Comparison of ENCODE assay signal across 8 cellular contexts in the genomic region with DNA sequence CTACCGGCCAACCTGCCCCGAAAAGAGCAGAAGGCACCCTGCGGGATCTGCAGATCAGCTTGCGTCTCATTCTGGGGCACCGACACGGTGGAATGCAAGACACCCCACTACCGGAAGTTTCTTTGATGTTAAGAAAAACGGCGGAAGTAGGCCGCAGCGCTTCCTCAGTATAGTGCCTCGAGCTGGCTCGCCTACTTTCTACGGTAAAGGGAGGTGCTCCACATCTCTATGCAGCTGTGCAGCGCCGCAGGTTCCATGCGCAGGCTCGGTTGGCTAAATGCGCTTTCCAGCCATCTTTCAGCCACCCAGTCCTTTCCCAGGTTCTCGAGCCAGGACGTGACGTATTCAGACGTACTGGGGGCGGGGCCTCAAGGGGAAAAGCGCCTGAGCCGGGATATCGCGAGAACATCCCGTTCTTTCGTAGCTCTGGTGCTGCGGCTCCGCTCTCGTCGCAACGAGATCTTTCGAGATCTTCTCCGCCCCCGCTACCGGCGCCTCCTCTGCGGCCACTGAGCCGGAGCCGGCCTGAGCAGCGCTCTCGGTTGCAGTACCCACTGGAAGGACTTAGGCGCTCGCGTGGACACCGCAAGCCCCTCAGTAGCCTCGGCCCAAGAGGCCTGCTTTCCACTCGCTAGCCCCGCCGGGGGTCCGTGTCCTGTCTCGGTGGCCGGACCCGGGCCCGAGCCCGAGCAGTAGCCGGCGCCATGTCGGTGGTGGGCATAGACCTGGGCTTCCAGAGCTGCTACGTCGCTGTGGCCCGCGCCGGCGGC. TPM values are rescaled to one million over a fixed set of nuclear protein-coding genes. Genes with fewer than 3 reads are reported as not detected.
A peak's percentile ranks its signal among the peaks of the same experiment; 100 is the strongest.
DNase-seq lines count a peak whose midpoint lies in the region; ATAC-seq, FAIRE-seq and TF ChIP-seq lines count a peak whose summit lies in the region.

A gene (plus strand): TSS at position 467 of the 770 bp plus-strand sequence. CDS start 238 bp downstream, at position 705.

- peak within 1 kb of the TSS; percentile 89 to 100 for H3K9ac ChIP-seq in kidney (ENCODE audit: low read length in 2 of 2)

- H3K4me3 ChIP-seq in kidney (ENCODE audit: low read length in 2 of 2) = peak within 1 kb of the TSS; percentile 87 to 97

- H3K27ac ChIP-seq in kidney (ENCODE audit: low read depth in 2 of 2, low read length in 2 of 2) = peak within 1 kb of the TSS; percentile 100

- intact Hi-C loops in kidney (cut with DNase I) = no loop called here

- FAIRE-seq in kidney (lab: Jason Lieb, UNC) = no peak

- peak within 1 kb of the TSS; percentile 99 for H3K27ac Mint-ChIP-seq in chondrocyte (ENCODE audit: unreplicated experiment)

- H3K4me3 Mint-ChIP-seq in chondrocyte (ENCODE audit: unreplicated experiment) = peak within 1 kb of the TSS; percentile 90

- TF ChIP-seq POLR2A in GM19193 (IDR thresholded peaks at IDR 0.05; ENCODE audit: extremely low read depth, insufficient read depth, insufficient read length) = peak; percentile 93

- no peaks in the 10 kb centered on the region for H3K9me3 ChIP-seq in kidney (ENCODE audit: control insufficient read depth in 1 of 2, low read length in 2 of 2)

- no peaks in the 10 kb centered on the region for H3K27me3 Mint-ChIP-seq in chondrocyte (ENCODE audit: low read depth)

- H3K36me3 ChIP-seq in kidney (ENCODE audit: control insufficient read depth in 1 of 2, insufficient read depth in 2 of 2, low read length in 2 of 2) = no peaks in the 10 kb centered on the region

- peaks cover 10 to 22% of the 10 kb centered on the region in 2 donors for H3K4me1 ChIP-seq in kidney (ENCODE audit: control insufficient read depth in 1 of 2, insufficient read depth in 1 of 2, low read depth in 1 of 2, low read length in 2 of 2)

- peak; percentile 81 for ATAC-seq in HG03439 (IDR thresholded peaks at IDR 0.05; ENCODE audit: unreplicated experiment)

- TF ChIP-seq CTCF in chondrocyte (IDR thresholded peaks at IDR 0.05) = peak; percentile 21
- TF ChIP-seq CTCF in kidney (IDR thresholded peaks at IDR 0.05; ENCODE audit: borderline replicate concordance, extremely low read depth, insufficient read depth) = no peak

- H3K4me1 Mint-ChIP-seq in chondrocyte (ENCODE audit: low read depth) = peaks cover 73% of the 10 kb centered on the region

- no peaks in the 10 kb centered on the region for H3K9me3 Mint-ChIP-seq in chondrocyte (ENCODE audit: low read depth)

- peak; percentile 93 for DNase-seq in AML-193 (lab: John Stamatoyannopoulos, UW)
- peak; percentile 94 for DNase-seq in NCI-H510A treated with DMSO at 0.1 percent for 48 hours (lab: John Stamatoyannopoulos, UW)
- DNase-seq in activated CD4-positive, alpha-beta T cell treated with anti-CD3 and anti-CD28 coated beads for 24 hours (ENCODE audit: low read depth in 2 of 2) = peak; percentile 95 to 96
- peak; percentile 97 for DNase-seq in chondrocyte (ENCODE audit: low spot score)
- peak; percentile 99 for DNase-seq in kidney
- peak; percentile 98 for DNase-seq in stimulated activated CD4-positive, alpha-beta T cell treated with anti-CD3 and anti-CD28 coated beads, Interleukin-15, amount 100 ng/mL, for 24 hours

- no peaks in the 10 kb centered on the region for H3K36me3 Mint-ChIP-seq in chondrocyte (ENCODE audit: low read depth)

RNA-seq across cellular contexts. Expression of the gene that starts here (rescaled TPM):
- 112 to 117 TPM (median 112 TPM) in 3 replicates for total RNA-seq in chondrocyte
- total RNA-seq in kidney = 79.7 TPM
- polyA plus RNA-seq in kidney (ENCODE audit: insufficient read depth, low read depth, low replicate concordance) = 81.5 TPM

Comparison
In these comparisons a context has a peak if more than half of its experiments do, and no peak if none do; other contexts are left out.
1. Peak in every context shown above with its lines: DNase-seq, ATAC-seq, H3K4me3 ChIP-seq and H3K27ac ChIP-seq.